Comparison of ENCODE assay signal across 1 cellular context in genomic region chr1:7948950-7949349, GRCh38.
TF ChIP-seq lines count a peak whose summit lies in the region.

No MANE protein-coding gene starts in this region.

TF ChIP-seq in WTC11, 78 proteins besides CTCF, POLR2A, EP300 and RAD21 (continued from another document):
- TF ChIP-seq ATF6 (CRISPR knock-in tag; IDR thresholded peaks at IDR 0.05) (no peak), ETV6 (CRISPR knock-in tag; IDR thresholded peaks at IDR 0.05) (no peak), RELA (CRISPR knock-in tag; IDR thresholded peaks at IDR 0.05; ENCODE audit: borderline replicate concordance) (no peak), ZBTB21 (CRISPR knock-in tag; IDR thresholded peaks at IDR 0.05; ENCODE audit: borderline replicate concordance) (no peak)
TF ChIP-seq in WTC11: peak in this region for 0.
